ENCODE assay signal across 1 cellular context in the genomic region with DNA sequence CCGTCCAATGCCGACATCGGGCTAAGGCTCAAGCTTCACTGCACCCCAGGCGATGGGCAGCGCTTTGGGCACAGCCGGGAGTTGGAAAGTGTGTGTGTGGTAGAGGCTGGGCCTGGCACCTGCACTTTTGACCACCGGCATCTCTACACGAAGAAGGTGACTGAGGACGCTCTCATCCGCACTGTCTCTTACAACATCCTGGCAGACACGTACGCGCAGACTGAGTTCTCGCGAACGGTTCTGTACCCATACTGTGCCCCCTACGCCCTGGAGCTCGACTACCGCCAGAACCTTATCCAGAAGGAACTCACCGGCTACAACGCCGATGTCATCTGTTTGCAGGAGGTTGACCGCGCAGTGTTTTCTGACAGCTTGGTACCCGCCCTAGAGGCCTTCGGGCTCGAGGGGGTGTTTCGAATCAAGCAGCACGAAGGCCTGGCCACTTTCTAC.
TF ChIP-seq lines count a peak whose summit lies in the region.

No MANE protein-coding gene starts in this region.

TF ChIP-seq in SK-N-SH treated with all-trans-retinoic acid at 6 μM for 48 hours, 23 proteins besides CTCF, POLR2A, EP300 and RAD21 (continued from another document):
- TF ChIP-seq, protein P1, sequence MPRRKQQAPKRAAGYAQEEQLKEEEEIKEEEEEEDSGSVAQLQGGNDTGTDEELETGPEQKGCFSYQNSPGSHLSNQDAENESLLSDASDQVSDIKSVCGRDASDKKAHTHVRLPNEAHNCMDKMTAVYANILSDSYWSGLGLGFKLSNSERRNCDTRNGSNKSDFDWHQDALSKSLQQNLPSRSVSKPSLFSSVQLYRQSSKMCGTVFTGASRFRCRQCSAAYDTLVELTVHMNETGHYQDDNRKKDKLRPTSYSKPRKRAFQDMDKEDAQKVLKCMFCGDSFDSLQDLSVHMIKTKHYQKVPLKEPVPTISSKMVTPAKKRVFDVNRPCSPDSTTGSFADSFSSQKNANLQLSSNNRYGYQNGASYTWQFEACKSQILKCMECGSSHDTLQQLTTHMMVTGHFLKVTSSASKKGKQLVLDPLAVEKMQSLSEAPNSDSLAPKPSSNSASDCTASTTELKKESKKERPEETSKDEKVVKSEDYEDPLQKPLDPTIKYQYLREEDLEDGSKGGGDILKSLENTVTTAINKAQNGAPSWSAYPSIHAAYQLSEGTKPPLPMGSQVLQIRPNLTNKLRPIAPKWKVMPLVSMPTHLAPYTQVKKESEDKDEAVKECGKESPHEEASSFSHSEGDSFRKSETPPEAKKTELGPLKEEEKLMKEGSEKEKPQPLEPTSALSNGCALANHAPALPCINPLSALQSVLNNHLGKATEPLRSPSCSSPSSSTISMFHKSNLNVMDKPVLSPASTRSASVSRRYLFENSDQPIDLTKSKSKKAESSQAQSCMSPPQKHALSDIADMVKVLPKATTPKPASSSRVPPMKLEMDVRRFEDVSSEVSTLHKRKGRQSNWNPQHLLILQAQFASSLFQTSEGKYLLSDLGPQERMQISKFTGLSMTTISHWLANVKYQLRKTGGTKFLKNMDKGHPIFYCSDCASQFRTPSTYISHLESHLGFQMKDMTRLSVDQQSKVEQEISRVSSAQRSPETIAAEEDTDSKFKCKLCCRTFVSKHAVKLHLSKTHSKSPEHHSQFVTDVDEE (CRISPR knock-in tag; IDR thresholded peaks at IDR 0.05): no peak
- no peak for TF ChIP-seq OSR1 (CRISPR knock-in tag; IDR thresholded peaks at IDR 0.05)
- no peak for TF ChIP-seq GLIS3 (CRISPR knock-in tag; IDR thresholded peaks at IDR 0.05)
- no peak for TF ChIP-seq ZFP30 (CRISPR knock-in tag; IDR thresholded peaks at IDR 0.05)
- TF ChIP-seq TCF4 (CRISPR knock-in tag; IDR thresholded peaks at IDR 0.05; ENCODE audit: borderline replicate concordance): no peak
- no peak for TF ChIP-seq ZNF8 (CRISPR knock-in tag; IDR thresholded peaks at IDR 0.05)
